22 cellular contexts compared by ENCODE assay signal in genomic region chr1:42263019-42263418, GRCh38.
DNase-seq lines count a peak whose midpoint lies in the region; ATAC-seq, FAIRE-seq and TF ChIP-seq lines count a peak whose summit lies in the region.
"Had no signal": no experiment of that assay in that cellular context is flagged by ENCODE, and none has a peak within 500 bp of the region (broad histone marks: within the 10 kb centered on the region; RNA-seq: fewer than 3 reads in every experiment).

No MANE protein-coding gene starts in this region.

- H4K91ac ChIP-seq in IMR-90 (ENCODE audit: insufficient read depth, low read depth, low read length), result no peak overlapping the region

- no peak overlapping the region for H2BK15ac ChIP-seq in IMR-90 (ENCODE audit: low read depth, low read length)

- POLR2A ChIA-PET in A549 (lab: Yijun Ruan, JAX) (interaction anchor here (0.6 kb wide), 1 partner anchor 86 kb away, joined by 6 read pairs; no protein-coding TSS in a partner anchor), IMR-90 (lab: Charles Lee; ENCODE audit: unreplicated experiment) (no interaction called here)

- no peak for FAIRE-seq in A549 (lab: Jason Lieb, UNC)
- FAIRE-seq in G401.6 (lab: Jason Lieb, UNC), result peak; percentile 13
- FAIRE-seq in small intestine (lab: Jason Lieb, UNC), result peak; percentile 26
- FAIRE-seq: A204.1, D721Med, GM12878, GM12892, GM18507 had no signal

- H3K9ac ChIP-seq in IMR-90 (ENCODE audit: low read depth, low read length), result no peak overlapping the region
- H3K9ac ChIP-seq: BLaER1 treated with 17β-estradiol and CSF1 and Interleukin-3, amounts not matched to agents 10 nM and 100 nM had no signal

- H2BK20ac ChIP-seq in IMR-90 (ENCODE audit: low read depth, low read length), result no peak overlapping the region

- H3K9me3 ChIP-seq in A549, result no peaks in the 10 kb centered on the region
- H3K9me3 ChIP-seq in IMR-90 (ENCODE audit: control insufficient read depth, insufficient read depth, low read length), result no peaks in the 10 kb centered on the region
- H3K9me3 ChIP-seq in small intestine (ENCODE audit: control insufficient read depth, low read depth), result no peaks in the 10 kb centered on the region
- no peaks in the 10 kb centered on the region for H3K9me3 ChIP-seq in sigmoid colon
- H3K9me3 ChIP-seq: BLaER1 treated with 17β-estradiol and CSF1 and Interleukin-3, amounts not matched to agents 10 nM and 100 nM; Caco-2 had no signal

- no peak overlapping the region for H2BK120ac ChIP-seq in IMR-90 (ENCODE audit: low read depth, low read length)

- DNase-seq in A549 (ENCODE audit: low read depth in 1 of 2, low spot score in 1 of 2), result no peak
- DNase-seq in IMR-90, result no peak
- DNase-seq in small intestine, result no peak
- DNase-seq in sigmoid colon, result no peak
- DNase-seq: 8988T; AML-193; Caco-2; Calu3; CD4-positive, alpha-beta T cell; CD8-positive, alpha-beta T cell; DMS79 treated with DMSO at 0.1 percent for 48 hours; GDM1 had no signal

- H3K4ac ChIP-seq in IMR-90 (ENCODE audit: low read depth, low read length), result no peak overlapping the region

- CTCF ChIA-PET in A549 (lab: Yijun Ruan, JAX) (no interaction called here), IMR-90 (lab: Yijun Ruan, JAX) (no interaction called here)

- ATAC-seq in A549 (no peak), IMR-90 (ENCODE audit: low read depth) (no peak), HG03521 (IDR thresholded peaks at IDR 0.05; ENCODE audit: unreplicated experiment) (no peak), HG03432 (IDR thresholded peaks at IDR 0.05; ENCODE audit: unreplicated experiment) (no peak)
- ATAC-seq: CD8-positive, alpha-beta T cell; GM12878 had no signal

- TF ChIP-seq CTCF in A549 (IDR thresholded peaks at IDR 0.05) (no peak), IMR-90 (conservative IDR thresholded peaks at IDR 0.05; ENCODE audit: low read depth, low read length) (no peak), sigmoid colon (IDR thresholded peaks at IDR 0.05) (no peak)

- no peak overlapping the region for H3K14ac ChIP-seq in IMR-90 (replicated peaks; ENCODE audit: low read depth, low read length)

- TF ChIP-seq POLR2A in A549 (IDR thresholded peaks at IDR 0.05; ENCODE audit: low read length) (no peak), IMR-90 (IDR thresholded peaks at IDR 0.05; ENCODE audit: low read depth, low read length) (no peak), sigmoid colon (IDR thresholded peaks at IDR 0.05) (no peak)

- H2AK5ac ChIP-seq in IMR-90 (ENCODE audit: low read depth, low read length), result no peak overlapping the region

- TF ChIP-seq RAD21 in A549 (conservative IDR thresholded peaks at IDR 0.05 in 1 of 2, IDR thresholded peaks at IDR 0.05 in 1 of 2) (no peak), IMR-90 (IDR thresholded peaks at IDR 0.05; ENCODE audit: low read length) (no peak)

- H2AFZ ChIP-seq in IMR-90 (replicated peaks; ENCODE audit: low read length, poor library complexity), result no peak overlapping the region

- no peak overlapping the region for H4K8ac ChIP-seq in IMR-90 (ENCODE audit: low read depth in 2 of 2, low read length in 2 of 2)

- BruUV-seq in IMR-90 (replicated peaks; lab: Mats Ljungman, UMichigan), result no TSS peak

- TF ChIP-seq EP300 in A549 (IDR thresholded peaks at IDR 0.05), result no peak
- TF ChIP-seq EP300 in sigmoid colon (IDR thresholded peaks at IDR 0.05), result no peak

- no peak overlapping the region for H3K18ac ChIP-seq in IMR-90 (ENCODE audit: low read depth, low read length)

- H3K27me3 ChIP-seq in IMR-90 (ENCODE audit: control insufficient read depth, insufficient read depth, low read length) (no peaks in the 10 kb centered on the region), small intestine (ENCODE audit: control insufficient read depth in 2 of 2, insufficient read depth in 2 of 2, low read length in 2 of 2) (no peaks in the 10 kb centered on the region), sigmoid colon (no peaks in the 10 kb centered on the region)
- H3K27me3 ChIP-seq: BLaER1 treated with 17β-estradiol and CSF1 and Interleukin-3, amounts not matched to agents 10 nM and 100 nM had no signal

- H3K27ac ChIP-seq in A549 (no peak overlapping the region), IMR-90 (ENCODE audit: insufficient read depth, low read length) (no peak overlapping the region), small intestine (ENCODE audit: low read depth in 1 of 2, low read length in 1 of 2) (no peak overlapping the region), sigmoid colon (no peak overlapping the region)
- H3K27ac ChIP-seq: BLaER1 treated with 17β-estradiol and CSF1 and Interleukin-3, amounts not matched to agents 10 nM and 100 nM; C4-2B had no signal

- H3K4me2 ChIP-seq in A549, result no peak overlapping the region
- H3K4me2 ChIP-seq in IMR-90 (ENCODE audit: low read depth, low read length), result no peak overlapping the region
- H3K4me2 ChIP-seq: BLaER1 treated with 17β-estradiol and CSF1 and Interleukin-3, amounts not matched to agents 10 nM and 100 nM had no signal

- H3K23ac ChIP-seq in IMR-90 (ENCODE audit: low read depth, low read length), result no peak overlapping the region

- no peak overlapping the region for H3K56ac ChIP-seq in IMR-90 (ENCODE audit: extremely low read depth, insufficient read depth, low read length)

- H3K4me3 ChIP-seq in A549, result no peak overlapping the region
- no peak overlapping the region for H3K4me3 ChIP-seq in IMR-90 (ENCODE audit: insufficient read depth, low read depth, low read length)
- H3K4me3 ChIP-seq in small intestine (ENCODE audit: low read depth in 1 of 2, low read length in 2 of 2), result no peak overlapping the region
- H3K4me3 ChIP-seq in sigmoid colon, result no peak overlapping the region
- H3K4me3 ChIP-seq: BLaER1 treated with 17β-estradiol and CSF1 and Interleukin-3, amounts not matched to agents 10 nM and 100 nM; GM12878 had no signal

- H2BK5ac ChIP-seq in IMR-90 (ENCODE audit: low read depth, low read length, poor library complexity, severe bottlenecking), result no peak overlapping the region

- no peak overlapping the region for H2AK9ac ChIP-seq in IMR-90 (replicated peaks; ENCODE audit: low read depth, low read length, poor library complexity)

- H3K4me1 ChIP-seq in A549 (no peaks in the 10 kb centered on the region), IMR-90 (ENCODE audit: control insufficient read depth, insufficient read depth, low read length) (peaks cover 8% of the 10 kb centered on the region), small intestine (ENCODE audit: control insufficient read depth in 2 of 2, insufficient read depth in 1 of 2, low read depth in 1 of 2, low read length in 1 of 2) (peaks cover 0 to 8% of the 10 kb centered on the region in 2 donors), sigmoid colon (peaks cover 0 to 45% (median 19%) of the 10 kb centered on the region in 4 donors)

- intact Hi-C loops in IMR-90 (cut with micrococcal nuclease), result no loop called here
- intact Hi-C loops in sigmoid colon (cut with DNase I), result no loop called here

- no peak overlapping the region for H4K5ac ChIP-seq in IMR-90 (ENCODE audit: low read depth, low read length)

- H3K36me3 ChIP-seq in IMR-90 (ENCODE audit: control insufficient read depth, insufficient read depth, low read length) (no peaks in the 10 kb centered on the region), small intestine (ENCODE audit: control insufficient read depth in 2 of 2, insufficient read depth in 2 of 2, low read length in 2 of 2) (peaks cover 0 to 7% of the 10 kb centered on the region in 2 donors), sigmoid colon (peaks cover 0 to 9% (median 0%) of the 10 kb centered on the region in 4 donors)

- 0 out of 2 replicates have a peak, but pooled peaks cover 9% of the 10 kb centered on the region for H3K9me1 ChIP-seq in IMR-90 (ENCODE audit: insufficient read depth, low read length)

- in situ Hi-C loops in IMR-90 (cut with MboI; ENCODE audit: low sequenced_read_pairs), result no loop called here

- dilution Hi-C loops in IMR-90 (cut with HindIII; ENCODE audit: low sequenced_read_pairs, unreplicated experiment), result no loop called here

- H3K79me1 ChIP-seq in IMR-90 (ENCODE audit: low read depth in 1 of 2, low read length in 2 of 2), result peaks cover 19 to 53% of the 10 kb centered on the region in 2 experiments

- H4K20me1 ChIP-seq in IMR-90 (ENCODE audit: insufficient read depth, low read length), result peaks cover 25% of the 10 kb centered on the region; the same call in 1 of the 2 replicates

TF ChIP-seq in A549, 52 proteins besides CTCF, POLR2A, EP300 and RAD21 (continues in another document):
- TF ChIP-seq RNF2 (IDR thresholded peaks at IDR 0.05; ENCODE audit: borderline replicate concordance, low read depth) (no peak), MAFK (IDR thresholded peaks at IDR 0.05; ENCODE audit: partially characterized antibody) (peak; percentile 52), PBX3 (IDR thresholded peaks at IDR 0.05) (no peak), MYC (IDR thresholded peaks at IDR 0.05; ENCODE audit: borderline replicate concordance, low read length) (no peak), FOSB (CRISPR knock-in tag; IDR thresholded peaks at IDR 0.05) (no peak)

TF ChIP-seq in IMR-90, 13 proteins besides CTCF, POLR2A, EP300 and RAD21:
- TF ChIP-seq RCOR1 (IDR thresholded peaks at IDR 0.05; ENCODE audit: insufficient replicate concordance, low read length) (no peak), FOS (IDR thresholded peaks at IDR 0.05; ENCODE audit: low read depth, low read length) (no peak), MAFK (IDR thresholded peaks at IDR 0.05; ENCODE audit: low read depth, low read length) (peak; percentile 72), RFX5 (IDR thresholded peaks at IDR 0.05; ENCODE audit: low read depth, low read length) (no peak)
